28 cellular contexts compared by ENCODE assay signal in the genomic region with DNA sequence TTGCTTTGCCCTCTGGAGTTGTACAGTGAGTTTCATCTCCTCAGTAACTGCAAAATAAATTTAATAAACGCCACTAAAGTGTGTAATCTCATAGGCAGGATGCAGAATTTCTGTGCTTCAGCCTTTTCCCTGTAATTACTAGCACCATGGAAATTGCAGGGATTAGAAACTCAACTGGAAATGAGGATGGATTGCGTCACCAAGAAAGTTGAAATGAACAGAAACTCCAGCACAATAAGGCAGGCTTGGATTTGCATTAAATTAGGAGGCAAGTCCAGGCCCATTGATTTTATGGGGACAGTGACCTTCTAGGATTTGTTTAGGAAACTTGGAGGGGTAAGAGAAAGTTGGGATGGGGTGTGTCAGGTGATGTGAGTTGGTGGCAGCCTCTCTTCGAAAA.
"Had no signal": no experiment of that assay in that cellular context is flagged by ENCODE, and none has a peak within 500 bp of the region (broad histone marks: within the 10 kb centered on the region; RNA-seq: fewer than 3 reads in every experiment).

No MANE protein-coding gene starts in this region.

- H3K4me1 ChIP-seq: colonic mucosa, esophagus muscularis mucosa, esophagus squamous epithelium, foreskin keratinocyte, gastrocnemius medialis, gastroesophageal sphincter, heart left ventricle, heart right ventricle had no signal

- DNase-seq: colonic mucosa; cortex of kidney; dermis blood vessel endothelial cell; effector CD4-positive, alpha-beta T cell; effector CD8-positive, alpha-beta T cell; effector memory CD4-positive, alpha-beta T cell; effector memory CD8-positive, alpha-beta T cell; endodermal cell; erythroblast; esophagus squamous epithelium; foreskin fibroblast; foreskin keratinocyte; foreskin melanocyte; gastrocnemius medialis; glutamatergic neuron; heart left ventricle; heart right ventricle had no signal

- H3K4me3 Mint-ChIP-seq: dendritic cell treated with granulocyte-macrophage colony-stimulating factor and Interleukin-4, amounts not matched to agents 40 ng/mL and 50 ng/mL, for 4 days; effector memory CD8-positive, alpha-beta T cell; endodermal cell had no signal

- H3K79me2 ChIP-seq: hepatocyte had no signal

- H3K27ac Mint-ChIP-seq: dendritic cell treated with granulocyte-macrophage colony-stimulating factor and Interleukin-4, amounts not matched to agents 40 ng/mL and 50 ng/mL, for 4 days; effector memory CD8-positive, alpha-beta T cell; endodermal cell had no signal

- H3K9me3 ChIP-seq: colonic mucosa, esophagus squamous epithelium, gastrocnemius medialis had no signal

- ATAC-seq: effector memory CD8-positive, alpha-beta T cell; esophagus mucosa; foreskin keratinocyte; gastrocnemius medialis; gastroesophageal sphincter; heart left ventricle; heart right ventricle had no signal

- H3K27ac ChIP-seq: colonic mucosa, coronary artery, dorsolateral prefrontal cortex, epithelial cell of prostate, esophagus muscularis mucosa, esophagus squamous epithelium, foreskin keratinocyte, gastrocnemius medialis, gastroesophageal sphincter, heart left ventricle, heart right ventricle, hepatocyte had no signal

- H3K4me3 ChIP-seq: colonic mucosa, coronary artery, dorsolateral prefrontal cortex, esophagus muscularis mucosa, esophagus squamous epithelium, gastrocnemius medialis, gastroesophageal sphincter, heart left ventricle, heart right ventricle, hepatocyte had no signal

- H3K4me2 ChIP-seq: hepatocyte had no signal

- FAIRE-seq: endometrium, endothelial cell of umbilical vein, frontal cortex had no signal

- H2AFZ ChIP-seq: hepatocyte had no signal

- H3K36me3 ChIP-seq: colonic mucosa, esophagus muscularis mucosa, esophagus squamous epithelium, gastrocnemius medialis, gastroesophageal sphincter, heart left ventricle, heart right ventricle had no signal

- H3K27me3 ChIP-seq: colonic mucosa, hepatocyte had no signal
